In genomic region chr7:151391358-151391730, GRCh38 we compare ENCODE assay signal across 33 cellular contexts. TPM values are rescaled to one million over a fixed set of nuclear protein-coding genes. Genes with fewer than 3 reads are reported as not detected.
"Had no signal": no experiment of that assay in that cellular context is flagged by ENCODE, and none has a peak within 500 bp of the region (broad histone marks: within the 10 kb centered on the region; RNA-seq: fewer than 3 reads in every experiment).

No MANE protein-coding gene starts in this region.

- H3K9me3 ChIP-seq: gastroesophageal sphincter, heart left ventricle, left lung, mucosa of descending colon, prostate gland, right atrium auricular region, stomach, thyroid gland, vagina had no signal

- H3K4me3 Mint-ChIP-seq: memory B cell; naive B cell; natural killer cell treated with Interleukin-12 subunit alpha and Interleukin-12 subunit beta and Interleukin-15 and Interleukin-18, amount 100 ng/mL, for 72 hours; neural crest cell; stimulated activated effector memory CD8-positive, alpha-beta T cell treated with anti-CD3 and anti-CD28 coated beads, Interleukin-12 subunit alpha, Interleukin-12 subunit beta, amount 100 ng/mL, for 72 hours had no signal

- FAIRE-seq: colon, islet of Langerhans had no signal

- H3K27ac Mint-ChIP-seq: memory B cell; natural killer cell treated with Interleukin-12 subunit alpha and Interleukin-12 subunit beta and Interleukin-15 and Interleukin-18, amount 100 ng/mL, for 72 hours; stimulated activated effector memory CD8-positive, alpha-beta T cell treated with anti-CD3 and anti-CD28 coated beads, Interleukin-12 subunit alpha, Interleukin-12 subunit beta, amount 100 ng/mL, for 72 hours had no signal

- H3K4me2 ChIP-seq: hepatocyte, smooth muscle cell had no signal

- H3K4me1 ChIP-seq: gastroesophageal sphincter, heart left ventricle, left lung, prostate gland, right atrium auricular region had no signal

- H3K36me3 Mint-ChIP-seq: memory B cell; naive B cell; natural killer cell treated with Interleukin-12 subunit alpha and Interleukin-12 subunit beta and Interleukin-15 and Interleukin-18, amount 100 ng/mL, for 72 hours; stimulated activated effector memory CD8-positive, alpha-beta T cell treated with anti-CD3 and anti-CD28 coated beads, Interleukin-12 subunit alpha, Interleukin-12 subunit beta, amount 100 ng/mL, for 72 hours had no signal

- H3K4me3 ChIP-seq: dorsolateral prefrontal cortex, gastroesophageal sphincter, heart left ventricle, hepatocyte, left lung, lung, mucosa of descending colon, prostate gland, right atrium auricular region, smooth muscle cell, stomach, thyroid gland, vagina had no signal

- DNase-seq: dorsolateral prefrontal cortex; effector CD4-positive, alpha-beta T cell; foreskin fibroblast; heart left ventricle; left cardiac atrium; naive B cell; nucleus accumbens; stimulated activated CD4-positive, alpha-beta T cell treated with anti-CD3 and anti-CD28 coated beads, Interleukin-2, amount 100 ng/mL, for 24 hours; stimulated activated CD4-positive, alpha-beta T cell treated with anti-CD3 and anti-CD28 coated beads, Interleukin-4, amount 100 ng/mL, for 24 hours; stimulated activated naive CD4-positive, alpha-beta T cell treated with Interleukin-2 at 50 U/mL for 16 hours; stomach; thyroid gland; trophoblast cell had no signal

- H2AFZ ChIP-seq: hepatocyte had no signal

- H3K27ac ChIP-seq: dorsolateral prefrontal cortex, epithelial cell of prostate, gastroesophageal sphincter, heart left ventricle, hepatocyte, left lung, prostate gland, right atrium auricular region, stomach, thyroid gland, vagina had no signal

- H3K4me1 Mint-ChIP-seq: neural crest cell had no signal

- H3K79me2 ChIP-seq: hepatocyte had no signal

- H3K27me3 ChIP-seq: hepatocyte, right atrium auricular region, thyroid gland, vagina had no signal

- ATAC-seq: esophagus mucosa; gastroesophageal sphincter; heart left ventricle; left cardiac atrium; left lung; mucosa of descending colon; natural killer cell treated with Interleukin-12 subunit alpha and Interleukin-12 subunit beta and Interleukin-15 and Interleukin-18, amount 100 ng/mL, for 72 hours; sciatic nerve; stimulated activated effector memory CD8-positive, alpha-beta T cell treated with anti-CD3 and anti-CD28 coated beads, Interleukin-12 subunit alpha, Interleukin-12 subunit beta, amount 100 ng/mL, for 72 hours had no signal

- H3K36me3 ChIP-seq: gastroesophageal sphincter, heart left ventricle, left lung, prostate gland, right atrium auricular region, stomach, vagina had no signal

- H3K9me3 Mint-ChIP-seq: memory B cell; naive B cell; natural killer cell treated with Interleukin-12 subunit alpha and Interleukin-12 subunit beta and Interleukin-15 and Interleukin-18, amount 100 ng/mL, for 72 hours; neural crest cell; stimulated activated effector memory CD8-positive, alpha-beta T cell treated with anti-CD3 and anti-CD28 coated beads, Interleukin-12 subunit alpha, Interleukin-12 subunit beta, amount 100 ng/mL, for 72 hours had no signal

RNA-seq across cellular contexts. Expression of gene WDR86, which starts 18.5 kb away (rescaled TPM):
- total RNA-seq: natural killer cell treated with Interleukin-12 subunit alpha and Interleukin-12 subunit beta and Interleukin-15 and Interleukin-18, amount 100 ng/mL, for 72 hours; osteocyte had no signal
- polyA plus RNA-seq: heart left ventricle had no signal

RNA-seq across cellular contexts. Expression of gene CRYGN, which starts 48.6 kb away (rescaled TPM):
- total RNA-seq: esophagus mucosa; hepatocyte; left lung; natural killer cell treated with Interleukin-12 subunit alpha and Interleukin-12 subunit beta and Interleukin-15 and Interleukin-18, amount 100 ng/mL, for 72 hours; osteocyte; prostate gland; smooth muscle cell; stomach; ureter; vagina had no signal
- polyA plus RNA-seq: stomach had no signal
